Comparison of ENCODE assay signal across 8 cellular contexts in the genomic region with DNA sequence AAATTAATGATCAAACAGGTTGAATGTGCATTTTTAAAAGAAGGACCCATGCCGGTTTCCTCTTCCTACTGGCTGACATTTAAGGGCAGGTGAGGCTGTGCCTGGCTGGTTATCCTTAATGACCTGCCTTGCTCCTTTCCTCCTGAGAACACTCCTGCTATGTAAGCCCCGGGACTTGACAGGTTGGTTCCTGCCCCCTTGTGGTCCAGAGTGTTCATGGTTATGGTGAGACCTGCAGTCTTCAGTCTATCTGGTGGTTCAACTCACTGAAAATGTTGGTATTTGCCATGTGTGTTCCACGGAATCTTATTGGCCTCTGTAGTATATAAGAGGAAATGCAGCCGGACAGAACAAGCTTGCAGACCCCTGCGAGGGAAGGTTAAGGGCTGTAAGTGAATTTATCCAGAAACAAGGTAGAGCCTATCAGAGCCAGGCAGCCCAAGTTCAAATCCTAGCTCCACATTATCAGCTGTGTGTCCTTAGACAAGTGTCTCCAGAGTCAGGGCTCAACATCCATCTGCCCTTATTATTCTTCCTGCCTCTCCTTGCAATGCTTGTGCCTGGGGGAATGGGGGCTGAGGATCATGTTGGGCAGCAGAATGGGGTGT. TPM values are rescaled to one million over a fixed set of nuclear protein-coding genes. Genes with fewer than 3 reads are reported as not detected.
DNase-seq lines count a peak whose midpoint lies in the region; ATAC-seq, FAIRE-seq and TF ChIP-seq lines count a peak whose summit lies in the region.

No MANE protein-coding gene starts in this region.

- no peak overlapping the region for H3K4me3 Mint-ChIP-seq in T-helper 17 cell

- no peak overlapping the region for H3K4me2 ChIP-seq in K562 (ENCODE audit: insufficient read depth, low read length)

- no peaks in the 10 kb centered on the region for H3K36me3 ChIP-seq in NT2/D1 (ENCODE audit: insufficient read depth, insufficient read length, low read length)
- H3K36me3 ChIP-seq in K562 (ENCODE audit: control insufficient read depth, insufficient read depth, low read length): no peaks in the 10 kb centered on the region
- H3K36me3 ChIP-seq in liver (ENCODE audit: control insufficient read depth in 4 of 4, insufficient read depth in 3 of 4, low read depth in 1 of 4, low read length in 3 of 4): no peaks in the 10 kb centered on the region

- in situ Hi-C loops in K562 (cut with MboI): no loop called here

- 0% methylated on average over 5 of the region's 5 CpGs for WGBS in K562 (ENCODE audit: insufficient coverage, low coverage, missing lambda C conversion rate)
- whole genome bisulfite sequencing in liver: 11% methylated on average over 5 of the region's 5 CpGs

- H3K9me3 ChIP-seq in NT2/D1 (ENCODE audit: insufficient read depth, low read length) (no peaks in the 10 kb centered on the region), K562 (replicated peaks; ENCODE audit: control insufficient read depth, insufficient read depth, low read depth, low read length) (no peaks in the 10 kb centered on the region), liver (ENCODE audit: control insufficient read depth in 4 of 4, low read length in 3 of 4) (no peaks in the 10 kb centered on the region), T-helper 17 cell (ENCODE audit: control insufficient read depth, low read length, poor library complexity, severe bottlenecking) (no peaks in the 10 kb centered on the region)

- H3K9ac ChIP-seq in NT2/D1 (ENCODE audit: insufficient read length, low read depth) (no peak overlapping the region), K562 (ENCODE audit: insufficient read depth in 1 of 2, low read depth in 2 of 2, low read length in 2 of 2) (no peak overlapping the region), liver (ENCODE audit: low read depth in 1 of 2, low read length in 2 of 2) (no peak overlapping the region)

- H3K4me3 ChIP-seq in NT2/D1 (ENCODE audit: insufficient read length, low read depth) (no peak overlapping the region), K562 (no peak overlapping the region), liver (ENCODE audit: low read depth in 1 of 3, low read length in 3 of 3) (no peak overlapping the region)

- H3K27ac ChIP-seq in K562 (ENCODE audit: extremely low read depth, low read depth, low read length) (no peak overlapping the region), liver (ENCODE audit: low read depth in 1 of 2, low read length in 2 of 2) (no peak overlapping the region)

- peak; percentile 89 for FAIRE-seq in K562 (lab: Jason Lieb, UNC)

- peaks cover 2% of the 10 kb centered on the region for H3K4me1 Mint-ChIP-seq in T-helper 17 cell

- H3K4me1 ChIP-seq in NT2/D1 (ENCODE audit: insufficient read depth, insufficient read length): no peaks in the 10 kb centered on the region
- H3K4me1 ChIP-seq in K562 (replicated peaks in 1 of 2; ENCODE audit: control insufficient read depth in 2 of 2, insufficient read depth in 2 of 2, low read length in 2 of 2): no peaks in the 10 kb centered on the region; a peak in 1 of 5 replicates
- no peaks in the 10 kb centered on the region for H3K4me1 ChIP-seq in liver (ENCODE audit: control insufficient read depth in 4 of 4, insufficient read depth in 4 of 4, low read length in 3 of 4)

- H3K36me3 Mint-ChIP-seq in T-helper 17 cell (ENCODE audit: low read depth): peaks cover 3% of the 10 kb centered on the region

- DNase-seq in DMS53 treated with DMSO at 0.1 percent for 48 hours (lab: John Stamatoyannopoulos, UW; ENCODE audit: unreplicated experiment) (peak; percentile 13), HT1080 (ENCODE audit: low read depth) (peak; percentile 29), NT2/D1 (ENCODE audit: low read depth, low spot score) (peak; percentile 68), K562 (ENCODE audit: extremely low read depth in 1 of 4, low spot score in 3 of 4) (peak; percentile 61 to 68 (median 67)), cortex of kidney (lab: John Stamatoyannopoulos, UW) (no peak), T-helper 17 cell (no peak)

- TF ChIP-seq CTCF in K562 (IDR thresholded peaks at IDR 0.05 in 2 of 3, conservative IDR thresholded peaks at IDR 0.05 in 1 of 3; ENCODE audit: insufficient read depth in 2 of 3, low read depth in 1 of 3, low read length in 3 of 3): peak; percentile 61 to 62 (median 61); a peak in 5 of 6 replicates
- peak; percentile 68 for TF ChIP-seq CTCF in liver (IDR thresholded peaks at IDR 0.05; ENCODE audit: low read depth, low read length, missing input control)

- H4K20me1 ChIP-seq in K562 (replicated peaks; ENCODE audit: control insufficient read depth, insufficient read depth, low read length): peaks cover 4% of the 10 kb centered on the region; the same call in 1 of the 2 replicates

- H3K27me3 ChIP-seq in NT2/D1 (ENCODE audit: insufficient read depth, insufficient read length) (peaks cover 22% of the 10 kb centered on the region), K562 (ENCODE audit: control insufficient read depth in 2 of 2, insufficient read depth in 2 of 2, low read length in 2 of 2) (peaks cover 0 to 6% of the 10 kb centered on the region in 2 experiments; a peak in 4 of 5 replicates), liver (ENCODE audit: control insufficient read depth in 4 of 4, insufficient read depth in 4 of 4, low read length in 3 of 4) (peaks cover 0 to 11% (median 0%) of the 10 kb centered on the region in 4 donors)

- POLR2A ChIA-PET in K562 (lab: Yijun Ruan, JAX): interaction anchor here (0.6 to 1.4 kb wide), 3 partner anchors 48 to 118 kb away, joined by 3 to 4 read pairs (median 4); no protein-coding TSS in a partner anchor

- TF ChIP-seq RAD21 in K562 (CRISPR knock-in tag; conservative IDR thresholded peaks at IDR 0.05 in 1 of 2, IDR thresholded peaks at IDR 0.05 in 1 of 2) (peak in 1 of 2 experiments; percentile 63; a peak in 2 of 4 replicates), liver (IDR thresholded peaks at IDR 0.05) (peak; percentile 93 to 95)

- CTCF ChIA-PET in K562 (lab: Yijun Ruan, JAX; ENCODE audit: low intra/inter-chr PET ratio): interaction anchor here (0.9 to 1.1 kb wide), 2 partner anchors 116 to 310 kb away, joined by 3 to 5 read pairs; no protein-coding TSS in a partner anchor

- H3K27me3 Mint-ChIP-seq in T-helper 17 cell: peaks cover 61% of the 10 kb centered on the region

- H2AFZ ChIP-seq in K562 (ENCODE audit: low read depth, low read length): no peak overlapping the region

- H3K79me2 ChIP-seq in K562 (ENCODE audit: control insufficient read depth, insufficient read depth, low read length): no peaks in the 10 kb centered on the region

- ATAC-seq in K562 (peak; percentile 93), HG03520 (IDR thresholded peaks at IDR 0.05; ENCODE audit: unreplicated experiment) (no peak), T-helper 17 cell (no peak)

- intact Hi-C loops in K562 (cut with micrococcal nuclease): loop anchor here (5.0 kb wide), 1 partner anchor 115 kb away; no protein-coding TSS in a partner anchor

- H3K27ac Mint-ChIP-seq in T-helper 17 cell: no peak overlapping the region

- BruUV-seq in K562 (replicated peaks; lab: Mats Ljungman, UMichigan): no TSS peak

- TF ChIP-seq POLR2A in K562 (conservative IDR thresholded peaks at IDR 0.05): no peak

- no peaks in the 10 kb centered on the region for H3K9me1 ChIP-seq in K562 (ENCODE audit: control insufficient read depth, insufficient read depth, low read length)

- TF ChIP-seq EP300 in K562 (IDR thresholded peaks at IDR 0.05; ENCODE audit: low read length): no peak

RNA-seq across cellular contexts. Expression of a gene that starts 5.2 kb away (rescaled TPM):
- not detected in 2 replicates for total RNA-seq in HT1080 (2014; rRNA removed; shearing (Covaris generic))
- polyA plus RNA-seq in HT1080 (2015; cell fraction: cytosol; rRNA removed): not detected in 2 replicates
- not detected in 2 replicates for polyA plus RNA-seq in HT1080 (2015; cell fraction: nucleus; rRNA removed)
- total RNA-seq in K562 (2011; cell fraction: chromatin; rRNA removed; ENCODE audit: low replicate concordance): not detected in 2 replicates
- total RNA-seq in K562 (2011; cell fraction: nucleolus; rRNA removed): not detected in 2 replicates
- not detected in 2 replicates for total RNA-seq in K562 (2011; cell fraction: nucleoplasm; rRNA removed)
- total RNA-seq in K562 (2014; rRNA removed): not detected in 2 replicates
- not detected in 2 replicates for total RNA-seq in K562 (2014; rRNA removed; fragmentation: Illumina TruSeq; extraction: Trizol)
- total RNA-seq in K562 (2015; rRNA removed; fragmentation: Illumina TruSeq; extraction: Trizol): not detected in 2 replicates
- total RNA-seq in K562 (2021): not detected in 2 replicates
- polyA plus RNA-seq in K562 (2011; rRNA removed): not detected in 2 replicates
- polyA plus RNA-seq in K562 (2011; cell fraction: cytosol; rRNA removed): not detected in 2 replicates
- not detected in 2 replicates for polyA plus RNA-seq in K562 (2011; cell fraction: nucleus; rRNA removed)
- polyA plus RNA-seq in K562 (2012): not detected in 2 replicates
- polyA plus RNA-seq in K562 (2014; fragmentation: Illumina TruSeq; extraction: Trizol): not detected in 2 replicates
- polyA plus RNA-seq in K562 (2014; fragmentation: Nextera tagmentation; extraction: Ambion mirVana): not detected
- polyA plus RNA-seq in K562 (2014; rRNA removed): not detected in 2 replicates
- polyA minus RNA-seq in K562 (2011; rRNA and poly(A)+ RNA removed): not detected in 2 replicates
- polyA minus RNA-seq in K562 (2011; cell fraction: cytosol; rRNA and poly(A)+ RNA removed): not detected in 2 replicates
- polyA minus RNA-seq in K562 (2011; cell fraction: nucleus; rRNA and poly(A)+ RNA removed): not detected in 2 replicates
- not detected for total RNA-seq in liver
- not detected for polyA plus RNA-seq in liver
- total RNA-seq in T-helper 17 cell: not detected

RNA-seq across cellular contexts. Expression of a gene that starts 23.9 kb away (rescaled TPM):
- total RNA-seq in HT1080 (2014; rRNA removed; shearing (Covaris generic)): not detected in 2 replicates
- not detected in 2 replicates for polyA plus RNA-seq in HT1080 (2015; cell fraction: cytosol; rRNA removed)
- not detected in 2 replicates for polyA plus RNA-seq in HT1080 (2015; cell fraction: nucleus; rRNA removed)
- not detected in 2 replicates for total RNA-seq in K562 (2011; cell fraction: chromatin; rRNA removed; ENCODE audit: low replicate concordance)
- not detected in 2 replicates for total RNA-seq in K562 (2011; cell fraction: nucleolus; rRNA removed)
- total RNA-seq in K562 (2011; cell fraction: nucleoplasm; rRNA removed): not detected in 2 replicates
- total RNA-seq in K562 (2014; rRNA removed) (not detected in 2 replicates), K562 (2014; rRNA removed; fragmentation: Illumina TruSeq; extraction: Trizol) (not detected in 2 replicates), K562 (2015; rRNA removed; fragmentation: Illumina TruSeq; extraction: Trizol) (not detected in 2 replicates), K562 (2021) (not detected in 2 replicates), liver (not detected), T-helper 17 cell (not detected)
- polyA plus RNA-seq in K562 (2011; rRNA removed) (not detected in 2 replicates), K562 (2014; fragmentation: Illumina TruSeq; extraction: Trizol) (not detected in 2 replicates), K562 (2014; fragmentation: Nextera tagmentation; extraction: Ambion mirVana) (not detected), K562 (2014; rRNA removed) (not detected in 2 replicates), liver (not detected)
- polyA plus RNA-seq in K562 (2011; cell fraction: cytosol; rRNA removed): not detected in 2 replicates
- not detected in 2 replicates for polyA plus RNA-seq in K562 (2011; cell fraction: nucleus; rRNA removed)
- not detected in 2 replicates for polyA plus RNA-seq in K562 (2012)
- polyA minus RNA-seq in K562 (2011; rRNA and poly(A)+ RNA removed): not detected in 2 replicates
- polyA minus RNA-seq in K562 (2011; cell fraction: cytosol; rRNA and poly(A)+ RNA removed): not detected in 2 replicates
- polyA minus RNA-seq in K562 (2011; cell fraction: nucleus; rRNA and poly(A)+ RNA removed): not detected in 2 replicates

RNA-seq across cellular contexts. Expression of a gene that starts 44.0 kb away (rescaled TPM):
- not detected in 2 replicates for total RNA-seq in HT1080 (2014; rRNA removed; shearing (Covaris generic))
- polyA plus RNA-seq in HT1080 (2015; cell fraction: cytosol; rRNA removed): not detected in 2 replicates
- not detected in 2 replicates for polyA plus RNA-seq in HT1080 (2015; cell fraction: nucleus; rRNA removed)
- total RNA-seq in K562 (2011; cell fraction: chromatin; rRNA removed; ENCODE audit: low replicate concordance): not detected in 2 replicates
- not detected in 2 replicates for total RNA-seq in K562 (2011; cell fraction: nucleolus; rRNA removed)
- total RNA-seq in K562 (2011; cell fraction: nucleoplasm; rRNA removed): not detected in 2 replicates
- total RNA-seq in K562 (2014; rRNA removed) (not detected in 2 replicates), K562 (2014; rRNA removed; fragmentation: Illumina TruSeq; extraction: Trizol) (not detected in 2 replicates), K562 (2015; rRNA removed; fragmentation: Illumina TruSeq; extraction: Trizol) (not detected in 2 replicates), K562 (2021) (not detected in 2 replicates), liver (not detected), T-helper 17 cell (not detected)
- polyA plus RNA-seq in K562 (2011; rRNA removed) (not detected in 2 replicates), K562 (2014; fragmentation: Illumina TruSeq; extraction: Trizol) (not detected in 2 replicates), K562 (2014; fragmentation: Nextera tagmentation; extraction: Ambion mirVana) (not detected), K562 (2014; rRNA removed) (not detected in 2 replicates), liver (not detected)
- not detected in 2 replicates for polyA plus RNA-seq in K562 (2011; cell fraction: cytosol; rRNA removed)
- not detected in 2 replicates for polyA plus RNA-seq in K562 (2011; cell fraction: nucleus; rRNA removed)
- not detected in 2 replicates for polyA plus RNA-seq in K562 (2012)
- not detected in 2 replicates for polyA minus RNA-seq in K562 (2011; rRNA and poly(A)+ RNA removed)
- polyA minus RNA-seq in K562 (2011; cell fraction: cytosol; rRNA and poly(A)+ RNA removed): not detected in 2 replicates
- polyA minus RNA-seq in K562 (2011; cell fraction: nucleus; rRNA and poly(A)+ RNA removed): not detected in 2 replicates

Comparison
In these comparisons a context has a peak if more than half of its experiments do, and no peak if none do; other contexts are left out.
1. DNase-seq: peak in DMS53 treated with DMSO at 0.1 percent for 48 hours (single experiment), HT1080 (single experiment), NT2/D1 (single experiment) and K562 (4 of 4); none in cortex of kidney (single experiment) and T-helper 17 cell (0 of 3).